In the genomic region with DNA sequence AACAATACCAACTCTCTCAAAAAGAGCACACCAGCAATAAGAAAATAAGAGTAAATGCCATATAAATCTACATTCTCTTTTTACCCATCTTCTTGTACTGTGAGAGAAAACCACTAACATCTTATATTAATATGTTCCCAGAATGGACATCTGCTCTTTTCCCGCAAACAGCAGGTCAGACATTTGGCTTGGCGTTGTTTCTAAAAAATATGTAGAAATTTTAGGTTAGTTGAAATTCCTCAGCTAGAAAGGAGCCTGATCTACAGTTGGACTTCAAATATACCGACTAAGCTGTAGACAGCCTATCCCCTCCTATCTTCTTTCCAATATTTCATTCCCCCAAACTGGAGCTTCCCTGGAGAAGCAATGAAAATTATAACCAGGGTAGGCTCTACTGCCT, we compare ENCODE assay signal across 30 cellular contexts.
"Had no signal": no experiment of that assay in that cellular context is flagged by ENCODE, and none has a peak within 500 bp of the region (broad histone marks: within the 10 kb centered on the region; RNA-seq: fewer than 3 reads in every experiment).

No MANE protein-coding gene starts in this region.

- ATAC-seq: esophagus mucosa; stimulated activated naive B cell treated with anti-CD40 and anti-IgM and Interleukin-4, amounts not matched to agents 10 μg/mL and 1 μg/mL and 100 μg/mL, for 72 hours had no signal

- DNase-seq: activated CD4-positive, alpha-beta T cell treated with anti-CD3 and anti-CD28 coated beads for 4 hours; activated CD4-positive, alpha-beta T cell treated with anti-CD3 and anti-CD28 coated beads, Interleukin-2, amount 50 U/mL, for 4 hours; activated CD8-positive, alpha-beta memory T cell treated with anti-CD3 and anti-CD28 coated beads for 24 hours; activated effector memory CD4-positive, alpha-beta T cell treated with anti-CD3 and anti-CD28 coated beads, Interleukin-2, amount 50 U/mL, for 16 hours; activated naive CD4-positive, alpha-beta T cell treated with anti-CD3 and anti-CD28 coated beads for 36 hours; activated naive CD8-positive, alpha-beta T cell treated with anti-CD3 and anti-CD28 coated beads for 36 hours; aorta; endodermal cell; kidney glomerular epithelial cell; mesendoderm; ovary; retina; stimulated activated CD4-positive, alpha-beta T cell treated with anti-CD3 and anti-CD28 coated beads, Interleukin-4, amount 100 ng/mL, for 24 hours; stimulated activated naive B cell treated with anti-CD40 and anti-IgM and Interleukin-4, amounts not matched to agents 10 μg/mL and 1 μg/mL and 100 μg/mL, for 72 hours; T-helper 9 cell had no signal

- H3K27ac Mint-ChIP-seq: activated naive CD4-positive, alpha-beta T cell treated with anti-CD3 and anti-CD28 coated beads for 36 hours; activated naive CD8-positive, alpha-beta T cell treated with anti-CD3 and anti-CD28 coated beads for 36 hours; nephron; stimulated activated naive B cell treated with anti-CD40 and anti-IgM and Interleukin-4, amounts not matched to agents 10 μg/mL and 1 μg/mL and 100 μg/mL, for 72 hours; T-helper 1 cell treated with Interleukin-12 subunit alpha and Interleukin-12 subunit beta and Interleukin-4 antibody, amounts not matched to agents 30 μg/mL and 1 μg/mL, for 36 hours had no signal

- H3K27me3 Mint-ChIP-seq: activated naive CD8-positive, alpha-beta T cell treated with anti-CD3 and anti-CD28 coated beads for 36 hours; stimulated activated naive B cell treated with anti-CD40 and anti-IgM and Interleukin-4, amounts not matched to agents 10 μg/mL and 1 μg/mL and 100 μg/mL, for 72 hours had no signal

- H3K27ac ChIP-seq: adrenal gland, neutrophil, ovary, prostate gland, skin epidermis, thyroid gland, vagina, VCaP had no signal

- H3K27me3 ChIP-seq: adrenal gland, body of pancreas, heart left ventricle, neutrophil, ovary, stomach, thyroid gland, upper lobe of left lung, vagina had no signal

- H3K4me1 ChIP-seq: prostate gland had no signal

- H3K36me3 ChIP-seq: adrenal gland, ovary, prostate gland, thyroid gland, vagina had no signal

- H3K9me3 ChIP-seq: adrenal gland, body of pancreas, heart left ventricle, neutrophil, ovary, prostate gland, stomach, thyroid gland, upper lobe of left lung, vagina had no signal

- H3K4me3 Mint-ChIP-seq: activated naive CD4-positive, alpha-beta T cell treated with anti-CD3 and anti-CD28 coated beads for 36 hours; activated naive CD8-positive, alpha-beta T cell treated with anti-CD3 and anti-CD28 coated beads for 36 hours; endodermal cell; nephron; stimulated activated naive B cell treated with anti-CD40 and anti-IgM and Interleukin-4, amounts not matched to agents 10 μg/mL and 1 μg/mL and 100 μg/mL, for 72 hours; T-helper 1 cell treated with Interleukin-12 subunit alpha and Interleukin-12 subunit beta and Interleukin-4 antibody, amounts not matched to agents 30 μg/mL and 1 μg/mL, for 36 hours had no signal

- H3K4me3 ChIP-seq: adrenal gland, body of pancreas, heart left ventricle, lung, ovary, prostate gland, skin epidermis, stomach, thyroid gland, upper lobe of left lung, vagina had no signal

- H3K9me3 Mint-ChIP-seq: activated naive CD4-positive, alpha-beta T cell treated with anti-CD3 and anti-CD28 coated beads for 36 hours; activated naive CD8-positive, alpha-beta T cell treated with anti-CD3 and anti-CD28 coated beads for 36 hours; endodermal cell; nephron; stimulated activated naive B cell treated with anti-CD40 and anti-IgM and Interleukin-4, amounts not matched to agents 10 μg/mL and 1 μg/mL and 100 μg/mL, for 72 hours; T-helper 1 cell treated with Interleukin-12 subunit alpha and Interleukin-12 subunit beta and Interleukin-4 antibody, amounts not matched to agents 30 μg/mL and 1 μg/mL, for 36 hours had no signal
